18 cellular contexts compared by ENCODE assay signal in genomic region chr6:160048471-160048870, GRCh38.
DNase-seq lines count a peak whose midpoint lies in the region; ATAC-seq and TF ChIP-seq lines count a peak whose summit lies in the region.
"Had no signal": no experiment of that assay in that cellular context is flagged by ENCODE, and none has a peak within 500 bp of the region (broad histone marks: within the 10 kb centered on the region; RNA-seq: fewer than 3 reads in every experiment).

No MANE protein-coding gene starts in this region.

- DNase-seq in GM23248 (peak; percentile 5), choroid plexus epithelial cell (ENCODE audit: low read depth) (no peak), myocyte (ENCODE audit: low read depth) (peak; percentile 66), sciatic nerve (ENCODE audit: low spot score) (no peak), NCI-H526 treated with DMSO at 0.1 percent for 48 hours (lab: John Stamatoyannopoulos, UW) (no peak), tibial nerve (ENCODE audit: low spot score in 2 of 2) (no peak)
- no peak for DNase-seq in activated CD4-positive, alpha-beta T cell treated with anti-CD3 and anti-CD28 coated beads for 4 hours
- DNase-seq: C1 segment of cervical spinal cord; CD8-positive, alpha-beta memory T cell; GOT3; NCI-H1436; NCI-H2029; NCI-H2171; NCI-H526 had no signal

- H3K9ac ChIP-seq in GM23248, result no peak overlapping the region
- H3K9ac ChIP-seq: KMS-11 had no signal

- peak; percentile 64 for ATAC-seq in sciatic nerve
- ATAC-seq: HCT116, Panc1 had no signal

- 79 to 81% methylated on average over 6 of the region's 6 CpGs for WGBS in GM23248 (ENCODE audit: low coverage in 1 of 2, low lambda C conversion rate in 2 of 2, missing lambda C conversion rate in 2 of 2), 2 experiments
- WGBS in tibial nerve, 2 donors, result 70 to 75% methylated on average over 6 of the region's 6 CpGs

- in situ Hi-C loops in GM23248 (cut with MboI), result no loop called here

- no peaks in the 10 kb centered on the region for H4K20me1 ChIP-seq in GM23248 (ENCODE audit: insufficient read depth)

- H3K27me3 ChIP-seq in GM23248 (replicated peaks; ENCODE audit: insufficient read depth), result no peaks in the 10 kb centered on the region
- H3K27me3 ChIP-seq in tibial nerve, result no peaks in the 10 kb centered on the region
- H3K27me3 ChIP-seq: SJSA1 had no signal

- H3K27ac ChIP-seq in GM23248, result no peak overlapping the region
- H3K27ac ChIP-seq in tibial nerve, result no peak overlapping the region
- H3K27ac ChIP-seq: KMS-11, SJSA1 had no signal

- peaks cover 11% of the 10 kb centered on the region for H3F3A ChIP-seq in GM23248 (ENCODE audit: insufficient read depth)

- H3K79me2 ChIP-seq in GM23248 (ENCODE audit: insufficient read depth), result no peaks in the 10 kb centered on the region

- TF ChIP-seq CTCF in choroid plexus epithelial cell (conservative IDR thresholded peaks at IDR 0.05; ENCODE audit: low read depth, low read length), result peak; percentile 18
- TF ChIP-seq CTCF in tibial nerve (IDR thresholded peaks at IDR 0.05), result no peak

- H3K4me1 ChIP-seq in GM23248 (ENCODE audit: insufficient read depth), result peaks cover 4% of the 10 kb centered on the region
- peaks cover 0 to 4% (median 0%) of the 10 kb centered on the region in 4 donors for H3K4me1 ChIP-seq in tibial nerve

- H2AFZ ChIP-seq in GM23248, result no peak overlapping the region

- H3K4me2 ChIP-seq in GM23248 (ENCODE audit: unreplicated experiment), result no peak overlapping the region
- H3K4me2 ChIP-seq: KMS-11 had no signal

- H3K9me3 ChIP-seq in GM23248 (ENCODE audit: low read depth) (no peaks in the 10 kb centered on the region), tibial nerve (no peaks in the 10 kb centered on the region)
- H3K9me3 ChIP-seq: SJSA1 had no signal

- TF ChIP-seq POLR2A in tibial nerve (IDR thresholded peaks at IDR 0.05), result no peak

- TF ChIP-seq EP300 in tibial nerve (IDR thresholded peaks at IDR 0.05), result no peak

- peaks cover 38% of the 10 kb centered on the region for H3K36me3 ChIP-seq in GM23248 (ENCODE audit: low read depth)
- H3K36me3 ChIP-seq in tibial nerve, result peaks cover 0 to 98% (median 40%) of the 10 kb centered on the region in 3 donors

- intact Hi-C loops in sciatic nerve (cut with DNase I), result no loop called here

- no peaks in the 10 kb centered on the region for H3K9me2 ChIP-seq in GM23248 (ENCODE audit: insufficient read depth)

- H3K4me3 ChIP-seq in GM23248, result no peak overlapping the region
- no peak overlapping the region for H3K4me3 ChIP-seq in choroid plexus epithelial cell (ENCODE audit: low read depth, low read length)
- H3K4me3 ChIP-seq in tibial nerve, result no peak overlapping the region
- H3K4me3 ChIP-seq: SJSA1 had no signal

Comparison
In these comparisons a context has a peak if more than half of its experiments do, and no peak if none do; other contexts are left out.
1. DNase-seq: peak in GM23248 (single experiment) and myocyte (single experiment); none in choroid plexus epithelial cell (single experiment), sciatic nerve (single experiment), NCI-H526 treated with DMSO at 0.1 percent for 48 hours (single experiment), tibial nerve (0 of 2) and activated CD4-positive, alpha-beta T cell treated with anti-CD3 and anti-CD28 coated beads for 4 hours (0 of 2).